ENCODE assay signal across 8 cellular contexts in genomic region chr20:3173582-3174441, GRCh38. TPM values are rescaled to one million over a fixed set of nuclear protein-coding genes. Genes with fewer than 3 reads are reported as not detected.
DNase-seq lines count a peak whose midpoint lies in the region; ATAC-seq and TF ChIP-seq lines count a peak whose summit lies in the region.

No MANE protein-coding gene starts in this region.

- peaks cover 5 to 24% of the 10 kb centered on the region in 2 donors for H3K4me1 ChIP-seq in thoracic aorta (ENCODE audit: control insufficient read depth in 1 of 2, low read depth in 2 of 2)

- H3K4me3 ChIP-seq in H7 (ENCODE audit: insufficient read depth, low read depth, low read length): peak overlapping the region; percentile 91
- peak overlapping the region; percentile 61 for H3K4me3 ChIP-seq in MG63
- peak overlapping the region; percentile 78 for H3K4me3 ChIP-seq in thoracic aorta

- peak overlapping the region; percentile 4 to 55 for H3K27ac ChIP-seq in thoracic aorta

- H3K36me3 Mint-ChIP-seq in activated naive CD8-positive, alpha-beta T cell: no peaks in the 10 kb centered on the region
- H3K36me3 Mint-ChIP-seq in osteocyte (ENCODE audit: unreplicated experiment): no peaks in the 10 kb centered on the region

- H3K9me3 ChIP-seq in MG63: no peaks in the 10 kb centered on the region
- H3K9me3 ChIP-seq in thoracic aorta: no peaks in the 10 kb centered on the region

- ATAC-seq in thoracic aorta (ENCODE audit: insufficient number of reproducible peaks, low FRiP score, low read depth): peak; percentile 87

- no peak overlapping the region for H3K27ac Mint-ChIP-seq in activated naive CD8-positive, alpha-beta T cell
- peak overlapping the region; percentile 44 for H3K27ac Mint-ChIP-seq in osteocyte (ENCODE audit: unreplicated experiment)

- TF ChIP-seq CTCF in osteocyte (IDR thresholded peaks at IDR 0.05): peak; percentile 23
- TF ChIP-seq CTCF in thoracic aorta (IDR thresholded peaks at IDR 0.05): peak; percentile 38

- no peaks in the 10 kb centered on the region; the same call in 1 of the 2 replicates for H3K36me3 ChIP-seq in H7 (replicated peaks; ENCODE audit: control insufficient read depth, insufficient read depth, low read length)
- no peaks in the 10 kb centered on the region for H3K36me3 ChIP-seq in MG63
- no peaks in the 10 kb centered on the region for H3K36me3 ChIP-seq in thoracic aorta

- H3K4me1 Mint-ChIP-seq in activated naive CD8-positive, alpha-beta T cell (ENCODE audit: low read depth): peaks cover 16% of the 10 kb centered on the region
- H3K4me1 Mint-ChIP-seq in osteocyte (ENCODE audit: unreplicated experiment): peaks cover 25% of the 10 kb centered on the region

- DNase-seq in EH (ENCODE audit: low read depth) (peak; percentile 83), H7 (peak; percentile 99), MG63 (peak; percentile 78), SKM-1 (lab: John Stamatoyannopoulos, UW; ENCODE audit: unreplicated experiment) (peak; percentile 17), head of caudate nucleus (peak; percentile 62 to 97 (median 92)), osteocyte (ENCODE audit: extremely low spot score, unreplicated experiment) (peak; percentile 95), thoracic aorta (ENCODE audit: low spot score) (peak; percentile 40)

- H3K27me3 Mint-ChIP-seq in activated naive CD8-positive, alpha-beta T cell: peaks cover 3% of the 10 kb centered on the region
- peaks cover 4% of the 10 kb centered on the region for H3K27me3 Mint-ChIP-seq in osteocyte (ENCODE audit: unreplicated experiment)

- no peaks in the 10 kb centered on the region for H3K9me3 Mint-ChIP-seq in activated naive CD8-positive, alpha-beta T cell (ENCODE audit: low read depth)
- no peaks in the 10 kb centered on the region for H3K9me3 Mint-ChIP-seq in osteocyte (ENCODE audit: unreplicated experiment)

- peak overlapping the region; percentile 86 for H3K4me3 Mint-ChIP-seq in activated naive CD8-positive, alpha-beta T cell
- peak overlapping the region; percentile 88 for H3K4me3 Mint-ChIP-seq in osteocyte (ENCODE audit: unreplicated experiment)

- intact Hi-C loops in head of caudate nucleus (cut with DNase I): no loop called here

- H3K27me3 ChIP-seq in H7 (ENCODE audit: control insufficient read depth, insufficient read depth, low read length) (peaks cover 10% of the 10 kb centered on the region), MG63 (peaks cover 6% of the 10 kb centered on the region; the same call in 1 of the 2 replicates), thoracic aorta (replicated peaks; ENCODE audit: insufficient read depth) (no peaks in the 10 kb centered on the region)

RNA-seq across cellular contexts. Expression of gene LZTS3, which starts 0.5 kb away (rescaled TPM):
- total RNA-seq in H7 (2014; rRNA removed; shearing (Covaris generic)): 10.2 and 11.0 TPM in 2 replicates
- total RNA-seq in MG63 (2014; rRNA removed; shearing (Covaris generic); ENCODE audit: low replicate concordance): 0.03 TPM in 1 of 2 replicates, not detected in the other
- total RNA-seq in osteocyte (6.6 and 6.9 TPM in 2 replicates), thoracic aorta (10 to 100 TPM in 1 of 2 donors, 1 to 10 TPM in 1; 9.5 to 18.1 TPM)

RNA-seq across cellular contexts. Expression of gene FASTKD5, which starts 14.1 kb away (rescaled TPM):
- 20.4 and 22.0 TPM in 2 replicates for total RNA-seq in H7 (2014; rRNA removed; shearing (Covaris generic))
- total RNA-seq in MG63 (2014; rRNA removed; shearing (Covaris generic); ENCODE audit: low replicate concordance): 6.9 and 7.9 TPM in 2 replicates
- total RNA-seq in osteocyte (13.5 and 14.0 TPM in 2 replicates), thoracic aorta (10 to 100 TPM; 13.1 to 25.7 TPM)

RNA-seq across cellular contexts. Expression of gene UBOX5, which starts 14.1 kb away (rescaled TPM):
- total RNA-seq in H7 (2014; rRNA removed; shearing (Covaris generic)): 6.4 and 6.9 TPM in 2 replicates
- total RNA-seq in MG63 (2014; rRNA removed; shearing (Covaris generic); ENCODE audit: low replicate concordance): 2.3 and 3.9 TPM in 2 replicates
- total RNA-seq in osteocyte (5.9 and 7.3 TPM in 2 replicates), thoracic aorta (10 to 100 TPM in 1 of 2 donors, 1 to 10 TPM in 1; 5.3 to 11.9 TPM)

RNA-seq across cellular contexts. Expression of gene DDRGK1, which starts 30.7 kb away (rescaled TPM):
- 38.5 and 46.5 TPM in 2 replicates for total RNA-seq in H7 (2014; rRNA removed; shearing (Covaris generic))
- total RNA-seq in MG63 (2014; rRNA removed; shearing (Covaris generic); ENCODE audit: low replicate concordance): 21.7 and 33.5 TPM in 2 replicates
- total RNA-seq in osteocyte (79.6 and 84.2 TPM in 2 replicates), thoracic aorta (10 to 100 TPM; 60.9 to 90.9 TPM)

RNA-seq across cellular contexts. Expression of gene ITPA, which starts 35.5 kb away (rescaled TPM):
- total RNA-seq in H7 (2014; rRNA removed; shearing (Covaris generic)): 140 and 147 TPM in 2 replicates
- total RNA-seq in MG63 (2014; rRNA removed; shearing (Covaris generic); ENCODE audit: low replicate concordance): 41.3 and 48.5 TPM in 2 replicates
- total RNA-seq in osteocyte (57.5 and 58.4 TPM in 2 replicates), thoracic aorta (10 to 100 TPM; 35.1 to 35.7 TPM)

Comparison
In these comparisons a context has a peak if more than half of its experiments do, and no peak if none do; other contexts are left out.
1. Peak in every context shown above with its lines: DNase-seq, ATAC-seq, H3K4me3 ChIP-seq and H3K27ac ChIP-seq.
2. DNase-seq: peak in every context shown above with its lines; median percentile 99 in H7; 95 in osteocyte; 92 in head of caudate nucleus; 83 in EH; 78 in MG63; 40 in thoracic aorta; 17 in SKM-1.